ENCODE assay signal across 8 cellular contexts in genomic region chr11:75582461-75582934, GRCh38. TPM values are rescaled to one million over a fixed set of nuclear protein-coding genes. Genes with fewer than 3 reads are reported as not detected.
DNase-seq lines count a peak whose midpoint lies in the region; ATAC-seq and TF ChIP-seq lines count a peak whose summit lies in the region.

No MANE protein-coding gene starts in this region.

- no peak overlapping the region for H3K4ac ChIP-seq in mesendoderm (ENCODE audit: low read depth, low read length)

- H3K79me1 ChIP-seq in mesendoderm (ENCODE audit: low read length): no peaks in the 10 kb centered on the region

- no CpG with 5 or more reads among the region's 5 CpGs for WGBS in mesendoderm (ENCODE audit: extremely low coverage, insufficient coverage, low lambda C conversion rate)
- WGBS in tibial nerve, 2 donors: 37 to 47% methylated on average over 5 of the region's 5 CpGs

- H3K4me2 ChIP-seq in mesendoderm (ENCODE audit: low read length): peak overlapping the region; percentile 81

- TF ChIP-seq POLR2A in tibial nerve (IDR thresholded peaks at IDR 0.05): no peak

- TF ChIP-seq CTCF in tibial nerve (IDR thresholded peaks at IDR 0.05): no peak

- H3K4me1 Mint-ChIP-seq in activated naive CD4-positive, alpha-beta T cell treated with anti-CD3 and anti-CD28 coated beads, Interleukin-2, amount 10 ng/mL, durations not matched to agents 7 days and 5 days: peaks cover 25% of the 10 kb centered on the region

- H2BK15ac ChIP-seq in mesendoderm (replicated peaks; ENCODE audit: low read depth): no peak overlapping the region

- peak overlapping the region; percentile 75 for H3K4me3 Mint-ChIP-seq in activated naive CD4-positive, alpha-beta T cell treated with anti-CD3 and anti-CD28 coated beads, Interleukin-2, amount 10 ng/mL, durations not matched to agents 7 days and 5 days

- H3K36me3 ChIP-seq in mesendoderm (ENCODE audit: control insufficient read depth, insufficient read depth, low read length) (no peaks in the 10 kb centered on the region), tibial nerve (no peaks in the 10 kb centered on the region)

- H4K5ac ChIP-seq in mesendoderm (ENCODE audit: low read length): no peak overlapping the region

- no peak for DNase-seq in activated naive CD4-positive, alpha-beta T cell treated with anti-CD3 and anti-CD28 coated beads, Interleukin-2, amount 10 ng/mL, durations not matched to agents 7 days and 5 days
- DNase-seq in activated naive CD4-positive, alpha-beta T cell treated with anti-CD3 and anti-CD28 coated beads, Interleukin-2, amount 50 U/mL, for 16 hours: no peak
- DNase-seq in caudate nucleus (lab: John Stamatoyannopoulos, UW) (no peak), mesendoderm (no peak), tibial nerve (ENCODE audit: low spot score in 2 of 2) (no peak), NCI-H82 treated with DMSO at 0.1 percent for 48 hours (lab: John Stamatoyannopoulos, UW; ENCODE audit: unreplicated experiment) (no peak), GOT3 (lab: John Stamatoyannopoulos, UW) (no peak)

- H2BK120ac ChIP-seq in mesendoderm (ENCODE audit: low read depth, low read length): no peak overlapping the region

- peaks cover 36% of the 10 kb centered on the region for H3K27me3 Mint-ChIP-seq in activated naive CD4-positive, alpha-beta T cell treated with anti-CD3 and anti-CD28 coated beads, Interleukin-2, amount 10 ng/mL, durations not matched to agents 7 days and 5 days

- peak overlapping the region; percentile 98 for H3K56ac ChIP-seq in mesendoderm (ENCODE audit: low read length)

- no peak for TF ChIP-seq EP300 in tibial nerve (IDR thresholded peaks at IDR 0.05)

- H4K8ac ChIP-seq in mesendoderm (ENCODE audit: low read depth, low read length): no peak overlapping the region

- H3K27me3 ChIP-seq in mesendoderm (ENCODE audit: insufficient read depth, low read length, poor library complexity) (no peaks in the 10 kb centered on the region), tibial nerve (no peaks in the 10 kb centered on the region)

- peak overlapping the region; percentile 94 for H3K27ac ChIP-seq in caudate nucleus (ENCODE audit: low read depth, low read length)
- H3K27ac ChIP-seq in mesendoderm (ENCODE audit: low read depth, low read length): peak overlapping the region; percentile 94
- H3K27ac ChIP-seq in tibial nerve: peak overlapping the region; percentile 95 to 100 (median 97)

- H3K4me3 ChIP-seq in mesendoderm (ENCODE audit: low read length): no peak overlapping the region
- H3K4me3 ChIP-seq in tibial nerve: peak overlapping the region; percentile 73 to 92 (median 80)

- peak overlapping the region; percentile 81 for H2AK5ac ChIP-seq in mesendoderm (ENCODE audit: low read length)

- H3K9me3 Mint-ChIP-seq in activated naive CD4-positive, alpha-beta T cell treated with anti-CD3 and anti-CD28 coated beads, Interleukin-2, amount 10 ng/mL, durations not matched to agents 7 days and 5 days: no peaks in the 10 kb centered on the region

- peak overlapping the region; percentile 82 for H3K9ac ChIP-seq in mesendoderm (ENCODE audit: low read length)

- H3K4me1 ChIP-seq in mesendoderm (ENCODE audit: control insufficient read depth, low read depth, low read length) (peaks cover 5% of the 10 kb centered on the region), tibial nerve (peaks cover 0 to 24% (median 2%) of the 10 kb centered on the region in 4 donors)

- ATAC-seq in GM19023 (IDR thresholded peaks at IDR 0.05; ENCODE audit: unreplicated experiment): no peak

- H3K18ac ChIP-seq in mesendoderm (ENCODE audit: low read length): peak overlapping the region; percentile 53

- no peaks in the 10 kb centered on the region for H3K36me3 Mint-ChIP-seq in activated naive CD4-positive, alpha-beta T cell treated with anti-CD3 and anti-CD28 coated beads, Interleukin-2, amount 10 ng/mL, durations not matched to agents 7 days and 5 days

- no peaks in the 10 kb centered on the region for H3K79me2 ChIP-seq in mesendoderm (ENCODE audit: control insufficient read depth, insufficient read depth, low read length)

- H3K9me3 ChIP-seq in tibial nerve: no peaks in the 10 kb centered on the region

- CTCF ChIA-PET in activated naive CD4-positive, alpha-beta T cell treated with anti-CD3 and anti-CD28 coated beads, Interleukin-2, amount 10 ng/mL, durations not matched to agents 7 days and 5 days (lab: Charles Lee): interaction anchor here (0.9 to 1.1 kb wide), 2 partner anchors 11 to 16 kb away, joined by 3 to 4 read pairs; no protein-coding TSS in a partner anchor

- H3K27ac Mint-ChIP-seq in activated naive CD4-positive, alpha-beta T cell treated with anti-CD3 and anti-CD28 coated beads, Interleukin-2, amount 10 ng/mL, durations not matched to agents 7 days and 5 days: peak overlapping the region; percentile 69

- H2BK5ac ChIP-seq in mesendoderm (ENCODE audit: low read length): no peak overlapping the region

- no peak overlapping the region for H3K23ac ChIP-seq in mesendoderm (ENCODE audit: low read length)

RNA-seq across cellular contexts. Expression of gene SERPINH1, which starts 20.4 kb away (rescaled TPM):
- 398 TPM for polyA plus RNA-seq in mesendoderm (2013, experiment 1 of 2)
- polyA plus RNA-seq in mesendoderm (2013, experiment 2 of 2): 396 TPM
- total RNA-seq in tibial nerve: 100 to 1,000 TPM; 151 to 358 (median 184) TPM

RNA-seq across cellular contexts. Expression of gene GDPD5, which starts 56.8 kb away (rescaled TPM):
- 10.9 TPM for polyA plus RNA-seq in mesendoderm (2013, experiment 1 of 2)
- polyA plus RNA-seq in mesendoderm (2013, experiment 2 of 2): 11.4 TPM
- total RNA-seq in tibial nerve: 100 to 1,000 TPM in 2 of 4 donors, 10 to 100 TPM in 2; 92.2 to 122 (median 101) TPM
